Comparison of ENCODE assay signal across 6 cellular contexts in the genomic region with DNA sequence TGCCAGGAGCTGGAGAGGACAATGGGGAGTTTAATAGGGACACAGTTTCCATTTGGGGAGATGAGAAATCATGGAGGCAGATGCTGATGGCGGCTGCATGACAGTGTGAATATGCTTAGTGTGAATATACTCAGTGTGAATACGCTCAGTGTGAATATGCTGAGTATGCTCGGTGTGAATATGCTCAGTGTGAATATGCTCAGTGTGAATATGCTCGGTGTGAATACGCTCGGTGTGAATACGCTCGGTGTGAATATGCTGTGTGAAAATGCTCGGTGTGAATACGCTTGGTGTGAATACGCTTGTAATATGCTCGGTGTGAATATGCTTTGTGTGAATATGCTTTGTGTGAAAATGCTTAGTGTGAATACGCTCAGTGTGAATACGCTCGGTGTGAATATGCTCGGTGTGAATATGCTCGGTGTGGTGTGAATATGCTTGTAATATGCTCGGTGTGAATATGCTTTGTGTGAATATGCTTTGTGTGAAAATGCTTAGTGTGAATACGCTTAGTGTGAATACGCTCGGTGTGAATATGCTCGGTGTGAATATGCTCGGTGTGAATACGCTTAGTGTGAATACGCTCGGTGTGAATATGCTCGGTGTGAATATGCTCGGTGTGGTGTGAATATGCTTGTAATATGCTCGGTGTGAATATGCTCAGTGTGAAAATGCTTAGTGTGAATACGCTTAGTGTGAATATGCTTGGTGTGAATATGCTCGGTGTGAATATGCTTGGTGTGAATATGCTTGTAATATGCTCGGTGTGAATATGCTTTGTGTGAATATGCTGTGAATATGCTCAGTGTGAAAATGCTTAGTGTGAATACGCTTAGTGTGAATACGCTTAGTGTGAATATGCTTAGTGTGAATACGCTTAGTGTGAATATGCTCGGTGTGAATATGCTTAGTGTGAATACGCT. TPM values are rescaled to one million over a fixed set of nuclear protein-coding genes. Genes with fewer than 3 reads are reported as not detected.
DNase-seq lines count a peak whose midpoint lies in the region; ATAC-seq, FAIRE-seq and TF ChIP-seq lines count a peak whose summit lies in the region.
"Not testable (repeated sequence)": the region's sequence is repeated elsewhere in the genome, so short reads cannot be mapped to it uniquely, and the experiment has no call there.
"Had no signal": no experiment of that assay in that cellular context is flagged by ENCODE, and none has a peak within 500 bp of the region (broad histone marks: within the 10 kb centered on the region; RNA-seq: fewer than 3 reads in every experiment).

No MANE protein-coding gene starts in this region.

- H3K27me3 ChIP-seq in IMR-90 (ENCODE audit: control insufficient read depth, insufficient read depth, low read length); K562 (ENCODE audit: control insufficient read depth in 2 of 2, insufficient read depth in 2 of 2, low read length in 2 of 2): not testable (repeated sequence)

- not testable (repeated sequence) for H3K79me2 ChIP-seq in K562 (ENCODE audit: control insufficient read depth, insufficient read depth, low read length)

- not testable (repeated sequence) for TF ChIP-seq EP300 in K562 (IDR thresholded peaks at IDR 0.05; ENCODE audit: low read length)

- FAIRE-seq in K562 (lab: Jason Lieb, UNC) = not testable (repeated sequence)

- not testable (repeated sequence) for DNase-seq in IMR-90; K562 (ENCODE audit: extremely low read depth in 1 of 4, low spot score in 3 of 4); natural killer cell treated with Interleukin-12 subunit alpha and Interleukin-12 subunit beta and Interleukin-15 and Interleukin-18, amount 100 ng/mL, for 72 hours (ENCODE audit: low spot score)
- peak; percentile 22 for DNase-seq in activated T-cell treated with anti-CD3 and anti-CD28 coated beads, Interleukin-2, amount 50 U/mL, for 24 hours
- peak; percentile 7 for DNase-seq in fibroblast of the aortic adventitia (ENCODE audit: low read depth)

- H3K9me3 Mint-ChIP-seq in activated T-cell treated with anti-CD3 and anti-CD28 coated beads, Interleukin-2, amount 50 U/mL, for 24 hours = peaks cover 21% of the 10 kb centered on the region
- peaks cover 14% of the 10 kb centered on the region for H3K9me3 Mint-ChIP-seq in natural killer cell treated with Interleukin-12 subunit alpha and Interleukin-12 subunit beta and Interleukin-15 and Interleukin-18, amount 100 ng/mL, for 72 hours

- dilution Hi-C loops in IMR-90 (cut with HindIII; ENCODE audit: low sequenced_read_pairs, unreplicated experiment) = not testable (repeated sequence)

- not testable (repeated sequence) for H3K56ac ChIP-seq in IMR-90 (ENCODE audit: extremely low read depth, insufficient read depth, low read length)

- in situ Hi-C loops in IMR-90 (cut with MboI; ENCODE audit: low sequenced_read_pairs); K562 (cut with MboI): not testable (repeated sequence)

- H3K9me3 ChIP-seq in IMR-90 (ENCODE audit: control insufficient read depth, insufficient read depth, low read length); K562 (replicated peaks; ENCODE audit: control insufficient read depth, insufficient read depth, low read depth, low read length): not testable (repeated sequence)

- not testable (repeated sequence) for H3K14ac ChIP-seq in IMR-90 (replicated peaks; ENCODE audit: low read depth, low read length)

- not testable (repeated sequence) for H2BK5ac ChIP-seq in IMR-90 (ENCODE audit: low read depth, low read length, poor library complexity, severe bottlenecking)

- not testable (repeated sequence) for TF ChIP-seq POLR2A in IMR-90 (IDR thresholded peaks at IDR 0.05; ENCODE audit: low read depth, low read length); K562 (conservative IDR thresholded peaks at IDR 0.05)

- BruUV-seq in IMR-90 (replicated peaks; lab: Mats Ljungman, UMichigan) = TSS peak; percentile 28
- not testable (repeated sequence) for BruUV-seq in K562 (replicated peaks; lab: Mats Ljungman, UMichigan)

- H4K91ac ChIP-seq in IMR-90 (ENCODE audit: insufficient read depth, low read depth, low read length) = not testable (repeated sequence)

- POLR2A ChIA-PET in IMR-90 (lab: Charles Lee; ENCODE audit: unreplicated experiment); K562 (lab: Yijun Ruan, JAX): not testable (repeated sequence)

- not testable (repeated sequence) for H2AK9ac ChIP-seq in IMR-90 (replicated peaks; ENCODE audit: low read depth, low read length, poor library complexity)

- not testable (repeated sequence) for H3K36me3 ChIP-seq in IMR-90 (ENCODE audit: control insufficient read depth, insufficient read depth, low read length); K562 (ENCODE audit: control insufficient read depth, insufficient read depth, low read length)

- TF ChIP-seq CTCF in IMR-90 (conservative IDR thresholded peaks at IDR 0.05; ENCODE audit: low read depth, low read length); K562 (IDR thresholded peaks at IDR 0.05 in 2 of 3, conservative IDR thresholded peaks at IDR 0.05 in 1 of 3; ENCODE audit: insufficient read depth in 2 of 3, low read depth in 1 of 3, low read length in 3 of 3); fibroblast of the aortic adventitia (IDR thresholded peaks at IDR 0.05; ENCODE audit: insufficient read depth, low read length): not testable (repeated sequence)

- not testable (repeated sequence) for H3K4me2 ChIP-seq in IMR-90 (ENCODE audit: low read depth, low read length); K562 (ENCODE audit: insufficient read depth, low read length)

- not testable (repeated sequence) for H3K9me1 ChIP-seq in IMR-90 (ENCODE audit: insufficient read depth, low read length); K562 (ENCODE audit: control insufficient read depth, insufficient read depth, low read length)

- not testable (repeated sequence) for H2BK120ac ChIP-seq in IMR-90 (ENCODE audit: low read depth, low read length)

- not testable (repeated sequence) for H3K9ac ChIP-seq in IMR-90 (ENCODE audit: low read depth, low read length); K562 (ENCODE audit: insufficient read depth in 1 of 2, low read depth in 2 of 2, low read length in 2 of 2)

- H3K27ac Mint-ChIP-seq in activated T-cell treated with anti-CD3 and anti-CD28 coated beads, Interleukin-2, amount 50 U/mL, for 24 hours = peak overlapping the region; percentile 76
- peak overlapping the region; percentile 40 to 75 for H3K27ac Mint-ChIP-seq in natural killer cell treated with Interleukin-12 subunit alpha and Interleukin-12 subunit beta and Interleukin-15 and Interleukin-18, amount 100 ng/mL, for 72 hours

- H3K79me1 ChIP-seq in IMR-90 (ENCODE audit: low read depth in 1 of 2, low read length in 2 of 2) = not testable (repeated sequence)

- H3K27me3 Mint-ChIP-seq in activated T-cell treated with anti-CD3 and anti-CD28 coated beads, Interleukin-2, amount 50 U/mL, for 24 hours; natural killer cell treated with Interleukin-12 subunit alpha and Interleukin-12 subunit beta and Interleukin-15 and Interleukin-18, amount 100 ng/mL, for 72 hours: not testable (repeated sequence)

- WGBS in IMR-90 (ENCODE audit: extremely low coverage in 2 of 2, insufficient read length in 1 of 2), 2 experiments = 89% methylated on average over 11 of the region's 37 CpGs; no CpG with 5 or more reads in 1 of the 2 experiments
- 92% methylated on average over 31 of the region's 37 CpGs for WGBS in K562 (ENCODE audit: insufficient coverage, low coverage, missing lambda C conversion rate)

- not testable (repeated sequence) for H3K18ac ChIP-seq in IMR-90 (ENCODE audit: low read depth, low read length)

- H4K20me1 ChIP-seq in IMR-90 (ENCODE audit: insufficient read depth, low read length); K562 (replicated peaks; ENCODE audit: control insufficient read depth, insufficient read depth, low read length): not testable (repeated sequence)

- H3K4me1 Mint-ChIP-seq in activated T-cell treated with anti-CD3 and anti-CD28 coated beads, Interleukin-2, amount 50 U/mL, for 24 hours (ENCODE audit: low read depth) = peaks cover 27% of the 10 kb centered on the region
- peaks cover 7 to 17% of the 10 kb centered on the region in 2 donors for H3K4me1 Mint-ChIP-seq in natural killer cell treated with Interleukin-12 subunit alpha and Interleukin-12 subunit beta and Interleukin-15 and Interleukin-18, amount 100 ng/mL, for 72 hours (ENCODE audit: low read depth in 2 of 2)

- not testable (repeated sequence) for ATAC-seq in IMR-90 (ENCODE audit: low read depth); K562; natural killer cell treated with Interleukin-12 subunit alpha and Interleukin-12 subunit beta and Interleukin-15 and Interleukin-18, amount 100 ng/mL, for 72 hours

- H2AFZ ChIP-seq in IMR-90 (replicated peaks; ENCODE audit: low read length, poor library complexity) = peak overlapping the region; percentile 32
- H2AFZ ChIP-seq in K562 (ENCODE audit: low read depth, low read length) = not testable (repeated sequence)

- H3K27ac ChIP-seq in IMR-90 (ENCODE audit: insufficient read depth, low read length); K562 (ENCODE audit: extremely low read depth, low read depth, low read length): not testable (repeated sequence)

- TF ChIP-seq RAD21 in IMR-90 (IDR thresholded peaks at IDR 0.05; ENCODE audit: low read length); K562 (CRISPR knock-in tag; conservative IDR thresholded peaks at IDR 0.05 in 1 of 2, IDR thresholded peaks at IDR 0.05 in 1 of 2): not testable (repeated sequence)

- not testable (repeated sequence) for H3K4me3 Mint-ChIP-seq in activated T-cell treated with anti-CD3 and anti-CD28 coated beads, Interleukin-2, amount 50 U/mL, for 24 hours; natural killer cell treated with Interleukin-12 subunit alpha and Interleukin-12 subunit beta and Interleukin-15 and Interleukin-18, amount 100 ng/mL, for 72 hours

- not testable (repeated sequence) for H3K4me1 ChIP-seq in IMR-90 (ENCODE audit: control insufficient read depth, insufficient read depth, low read length)
- H3K4me1 ChIP-seq in K562 (replicated peaks in 1 of 2; ENCODE audit: control insufficient read depth in 2 of 2, insufficient read depth in 2 of 2, low read length in 2 of 2) = peaks cover 0 to 24% of the 10 kb centered on the region in 2 experiments; a peak in 2 of 5 replicates

- not testable (repeated sequence) for H2BK15ac ChIP-seq in IMR-90 (ENCODE audit: low read depth, low read length)

- not testable (repeated sequence) for H4K8ac ChIP-seq in IMR-90 (ENCODE audit: low read depth in 2 of 2, low read length in 2 of 2)

- H3K4ac ChIP-seq in IMR-90 (ENCODE audit: low read depth, low read length) = not testable (repeated sequence)

- not testable (repeated sequence) for H4K5ac ChIP-seq in IMR-90 (ENCODE audit: low read depth, low read length)

- not testable (repeated sequence) for H2BK20ac ChIP-seq in IMR-90 (ENCODE audit: low read depth, low read length)

- H3K23ac ChIP-seq in IMR-90 (ENCODE audit: low read depth, low read length) = not testable (repeated sequence)

- not testable (repeated sequence) for H2AK5ac ChIP-seq in IMR-90 (ENCODE audit: low read depth, low read length)

- not testable (repeated sequence) for H3K4me3 ChIP-seq in IMR-90 (ENCODE audit: insufficient read depth, low read depth, low read length); K562; fibroblast of the aortic adventitia (ENCODE audit: low read depth, low read length)

- intact Hi-C loops in IMR-90 (cut with micrococcal nuclease); K562 (cut with micrococcal nuclease): not testable (repeated sequence)

- H3K36me3 Mint-ChIP-seq in activated T-cell treated with anti-CD3 and anti-CD28 coated beads, Interleukin-2, amount 50 U/mL, for 24 hours (ENCODE audit: low read depth) = peaks cover 14% of the 10 kb centered on the region
- H3K36me3 Mint-ChIP-seq in natural killer cell treated with Interleukin-12 subunit alpha and Interleukin-12 subunit beta and Interleukin-15 and Interleukin-18, amount 100 ng/mL, for 72 hours = peaks cover 20% of the 10 kb centered on the region

- CTCF ChIA-PET in IMR-90 (lab: Yijun Ruan, JAX); K562 (lab: Yijun Ruan, JAX; ENCODE audit: low intra/inter-chr PET ratio): not testable (repeated sequence)

RNA-seq across cellular contexts. Expression of a gene that starts 8.7 kb away (rescaled TPM):
- total RNA-seq in IMR-90 (2012; rRNA removed) = 3.8 and 4.4 TPM in 2 replicates
- 89.0 and 154 TPM in 2 replicates for polyA plus RNA-seq in IMR-90 (2012; rRNA removed)
- polyA plus RNA-seq in IMR-90 (2012; cell fraction: cytosol; rRNA removed) = 190 and 339 TPM in 2 replicates
- polyA plus RNA-seq in IMR-90 (2012; cell fraction: nucleus; rRNA removed; ENCODE audit: low replicate concordance) = 56.3 and 191 TPM in 2 replicates
- total RNA-seq in K562 (2011; cell fraction: chromatin; rRNA removed; ENCODE audit: low replicate concordance) = 3.2 and 7.8 TPM in 2 replicates
- total RNA-seq in K562 (2011; cell fraction: nucleolus; rRNA removed) = 13.6 and 14.7 TPM in 2 replicates
- total RNA-seq in K562 (2011; cell fraction: nucleoplasm; rRNA removed) = 5.4 and 5.7 TPM in 2 replicates
- 14.8 and 26.2 TPM in 2 replicates for total RNA-seq in K562 (2014; rRNA removed)
- 0.70 and 0.76 TPM in 2 replicates for total RNA-seq in K562 (2014; rRNA removed; fragmentation: Illumina TruSeq; extraction: Trizol)
- total RNA-seq in K562 (2015; rRNA removed; fragmentation: Illumina TruSeq; extraction: Trizol) = 5.7 and 6.3 TPM in 2 replicates
- 42.4 and 43.2 TPM in 2 replicates for total RNA-seq in K562 (2021)
- polyA plus RNA-seq in K562 (2011; rRNA removed) = 4.7 and 4.9 TPM in 2 replicates
- polyA plus RNA-seq in K562 (2011; cell fraction: cytosol; rRNA removed) = 19.3 and 101 TPM in 2 replicates
- 10.5 and 21.0 TPM in 2 replicates for polyA plus RNA-seq in K562 (2011; cell fraction: nucleus; rRNA removed)
- polyA plus RNA-seq in K562 (2012) = 26.8 and 31.0 TPM in 2 replicates
- polyA plus RNA-seq in K562 (2014; fragmentation: Illumina TruSeq; extraction: Trizol) = 4.0 and 24.8 TPM in 2 replicates
- polyA plus RNA-seq in K562 (2014; fragmentation: Nextera tagmentation; extraction: Ambion mirVana) = under 1 TPM; 0.43 to 0.87 TPM
- 33.6 and 37.8 TPM in 2 replicates for polyA plus RNA-seq in K562 (2014; rRNA removed)
- polyA minus RNA-seq in K562 (2011; rRNA and poly(A)+ RNA removed) = 0.84 and 1.1 TPM in 2 replicates
- 14.8 and 27.2 TPM in 2 replicates for polyA minus RNA-seq in K562 (2011; cell fraction: cytosol; rRNA and poly(A)+ RNA removed)
- 11.8 and 14.1 TPM in 2 replicates for polyA minus RNA-seq in K562 (2011; cell fraction: nucleus; rRNA and poly(A)+ RNA removed)
- total RNA-seq in fibroblast of the aortic adventitia (ENCODE audit: low replicate concordance) = 1.2 and 3.8 TPM in 2 replicates
- 1 to 10 TPM; 3.0 to 4.5 TPM for total RNA-seq in natural killer cell treated with Interleukin-12 subunit alpha and Interleukin-12 subunit beta and Interleukin-15 and Interleukin-18, amount 100 ng/mL, for 72 hours
- total RNA-seq: temporal lobe had no signal

RNA-seq across cellular contexts. Expression of a gene that starts 52.3 kb away (rescaled TPM):
- total RNA-seq in IMR-90 (2012; rRNA removed) (1.6 and 2.2 TPM in 2 replicates), K562 (2014; rRNA removed) (19.2 and 23.5 TPM in 2 replicates), K562 (2014; rRNA removed; fragmentation: Illumina TruSeq; extraction: Trizol) (3.5 and 4.0 TPM in 2 replicates), K562 (2015; rRNA removed; fragmentation: Illumina TruSeq; extraction: Trizol) (2.8 and 3.5 TPM in 2 replicates), K562 (2021) (21.1 and 21.9 TPM in 2 replicates), fibroblast of the aortic adventitia (ENCODE audit: low replicate concordance) (4.2 and 76.6 TPM in 2 replicates)
- polyA plus RNA-seq in IMR-90 (2012; rRNA removed) (3.0 and 3.7 TPM in 2 replicates), K562 (2011; rRNA removed) (9.2 and 17.4 TPM in 2 replicates), K562 (2014; fragmentation: Illumina TruSeq; extraction: Trizol) (3.9 and 5.2 TPM in 2 replicates), K562 (2014; fragmentation: Nextera tagmentation; extraction: Ambion mirVana) (10 to 100 TPM in 1 of 2 experiments, 1 to 10 TPM in 1; 9.3 to 18.7 TPM), K562 (2014; rRNA removed) (11.0 and 13.0 TPM in 2 replicates)
- 3.6 and 6.4 TPM in 2 replicates for polyA plus RNA-seq in IMR-90 (2012; cell fraction: cytosol; rRNA removed)
- 5.3 and 8.9 TPM in 2 replicates for polyA plus RNA-seq in IMR-90 (2012; cell fraction: nucleus; rRNA removed; ENCODE audit: low replicate concordance)
- total RNA-seq in K562 (2011; cell fraction: chromatin; rRNA removed; ENCODE audit: low replicate concordance) = 7.1 and 13.9 TPM in 2 replicates
- total RNA-seq in K562 (2011; cell fraction: nucleolus; rRNA removed) = 20.5 and 24.5 TPM in 2 replicates
- total RNA-seq in K562 (2011; cell fraction: nucleoplasm; rRNA removed) = 10.9 and 11.1 TPM in 2 replicates
- 12.9 and 29.1 TPM in 2 replicates for polyA plus RNA-seq in K562 (2011; cell fraction: cytosol; rRNA removed)
- polyA plus RNA-seq in K562 (2011; cell fraction: nucleus; rRNA removed) = 25.4 and 25.7 TPM in 2 replicates
- polyA plus RNA-seq in K562 (2012) = 10.9 and 13.2 TPM in 2 replicates
- 4.8 and 6.4 TPM in 2 replicates for polyA minus RNA-seq in K562 (2011; rRNA and poly(A)+ RNA removed)
- polyA minus RNA-seq in K562 (2011; cell fraction: cytosol; rRNA and poly(A)+ RNA removed) = 11.8 and 22.5 TPM in 2 replicates
- 7.5 and 8.9 TPM in 2 replicates for polyA minus RNA-seq in K562 (2011; cell fraction: nucleus; rRNA and poly(A)+ RNA removed)
- 1 to 10 TPM; 1.2 to 2.0 TPM for total RNA-seq in natural killer cell treated with Interleukin-12 subunit alpha and Interleukin-12 subunit beta and Interleukin-15 and Interleukin-18, amount 100 ng/mL, for 72 hours

RNA-seq across cellular contexts. Expression of a gene that starts 54.2 kb away (rescaled TPM):
- 71.5 and 80.8 TPM in 2 replicates for total RNA-seq in IMR-90 (2012; rRNA removed)
- polyA plus RNA-seq in IMR-90 (2012; rRNA removed) = 57.3 and 80.7 TPM in 2 replicates
- 50.3 and 75.4 TPM in 2 replicates for polyA plus RNA-seq in IMR-90 (2012; cell fraction: cytosol; rRNA removed)
- polyA plus RNA-seq in IMR-90 (2012; cell fraction: nucleus; rRNA removed; ENCODE audit: low replicate concordance) = 71.1 and 101 TPM in 2 replicates
- 200 and 559 TPM in 2 replicates for total RNA-seq in K562 (2011; cell fraction: chromatin; rRNA removed; ENCODE audit: low replicate concordance)
- 89.9 and 105 TPM in 2 replicates for total RNA-seq in K562 (2011; cell fraction: nucleolus; rRNA removed)
- 185 and 193 TPM in 2 replicates for total RNA-seq in K562 (2011; cell fraction: nucleoplasm; rRNA removed)
- 217 and 237 TPM in 2 replicates for total RNA-seq in K562 (2014; rRNA removed)
- total RNA-seq in K562 (2014; rRNA removed; fragmentation: Illumina TruSeq; extraction: Trizol) = 179 and 210 TPM in 2 replicates
- total RNA-seq in K562 (2015; rRNA removed; fragmentation: Illumina TruSeq; extraction: Trizol) = 145 and 153 TPM in 2 replicates
- total RNA-seq in K562 (2021) = 167 and 180 TPM in 2 replicates
- 145 and 176 TPM in 2 replicates for polyA plus RNA-seq in K562 (2011; rRNA removed)
- polyA plus RNA-seq in K562 (2011; cell fraction: cytosol; rRNA removed) = 72.7 and 90.0 TPM in 2 replicates
- polyA plus RNA-seq in K562 (2011; cell fraction: nucleus; rRNA removed) = 166 and 223 TPM in 2 replicates
- 103 and 135 TPM in 2 replicates for polyA plus RNA-seq in K562 (2012)
- 154 and 184 TPM in 2 replicates for polyA plus RNA-seq in K562 (2014; fragmentation: Illumina TruSeq; extraction: Trizol)
- polyA plus RNA-seq in K562 (2014; fragmentation: Nextera tagmentation; extraction: Ambion mirVana) = 10 to 100 TPM; 34.1 to 50.7 TPM
- 221 and 244 TPM in 2 replicates for polyA plus RNA-seq in K562 (2014; rRNA removed)
- 207 and 232 TPM in 2 replicates for polyA minus RNA-seq in K562 (2011; rRNA and poly(A)+ RNA removed)
- polyA minus RNA-seq in K562 (2011; cell fraction: cytosol; rRNA and poly(A)+ RNA removed) = 66.1 and 67.2 TPM in 2 replicates
- polyA minus RNA-seq in K562 (2011; cell fraction: nucleus; rRNA and poly(A)+ RNA removed) = 76.3 and 166 TPM in 2 replicates
- total RNA-seq in fibroblast of the aortic adventitia (ENCODE audit: low replicate concordance) = 99.6 and 111 TPM in 2 replicates
- total RNA-seq in natural killer cell treated with Interleukin-12 subunit alpha and Interleukin-12 subunit beta and Interleukin-15 and Interleukin-18, amount 100 ng/mL, for 72 hours = 100 to 1,000 TPM; 160 to 222 TPM
